ENCODE assay signal across 8 cellular contexts in the genomic region with DNA sequence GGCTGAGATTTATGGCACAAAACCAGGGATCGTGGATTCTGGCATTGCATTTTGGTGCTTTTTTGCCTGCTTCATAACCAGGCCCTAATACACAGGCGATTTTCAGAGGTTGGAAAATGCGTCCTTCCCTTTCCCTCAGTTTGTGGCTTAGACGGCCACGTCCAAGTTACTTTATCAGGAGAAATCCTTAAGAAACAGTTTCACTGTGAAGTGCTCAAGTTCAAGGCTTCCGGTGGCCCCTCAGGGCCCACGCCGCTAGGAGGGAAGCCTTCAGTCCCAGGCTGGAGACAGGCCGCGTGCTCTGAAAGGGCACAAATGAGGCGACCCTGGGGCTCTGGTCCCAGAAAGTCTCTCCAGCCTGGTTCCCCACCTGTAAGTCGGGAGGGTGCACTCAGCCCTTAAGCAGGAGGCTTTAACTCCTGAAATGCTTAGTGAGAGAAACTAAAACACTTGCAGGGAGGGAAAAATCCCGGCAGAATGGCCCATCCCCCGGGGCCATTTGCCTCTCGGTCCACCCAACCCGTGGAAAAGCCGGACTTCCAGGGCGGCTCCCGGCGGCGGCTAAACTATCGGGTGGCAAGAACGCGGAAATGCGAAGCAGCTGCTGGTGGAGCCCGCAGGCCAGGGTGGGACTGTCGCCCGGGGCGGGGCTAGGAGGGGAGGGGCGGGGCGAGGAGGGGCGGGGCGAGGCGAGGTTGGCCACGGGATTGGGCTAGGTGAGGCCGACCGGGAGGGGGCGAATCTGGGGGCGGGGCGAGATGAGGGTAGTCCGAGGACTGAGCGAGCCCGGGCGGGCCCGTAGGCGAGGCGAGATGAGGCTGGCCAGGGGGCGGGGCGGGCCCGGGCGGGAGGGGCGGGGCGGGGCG. TPM values are rescaled to one million over a fixed set of nuclear protein-coding genes. Genes with fewer than 3 reads are reported as not detected.
DNase-seq lines count a peak whose midpoint lies in the region; ATAC-seq and TF ChIP-seq lines count a peak whose summit lies in the region.

No MANE protein-coding gene starts in this region.

- peak overlapping the region; percentile 67 for H3K27ac Mint-ChIP-seq in activated T-helper 17 cell treated with anti-CD3 and anti-CD28 coated beads, Interleukin-2, amount 50 U/mL, for 72 hours
- peak overlapping the region; percentile 71 to 85 (median 83) for H3K27ac Mint-ChIP-seq in nephron

- peak; percentile 92 for ATAC-seq in activated T-helper 17 cell treated with anti-CD3 and anti-CD28 coated beads, Interleukin-2, amount 50 U/mL, for 72 hours (replicated peaks)

- no peak for TF ChIP-seq CTCF in nephron (IDR thresholded peaks at IDR 0.05; ENCODE audit: unreplicated experiment in 3 of 3)

- DNase-seq in ELF-1 (ENCODE audit: low read depth, low spot score) (peak; percentile 89), H4 (ENCODE audit: low spot score) (peak; percentile 79), LHCN-M2 (ENCODE audit: low read depth) (peak; percentile 92), RPMI7951 (ENCODE audit: low read depth) (peak; percentile 92), fibroblast of peridontal ligament (ENCODE audit: extremely low read depth) (peak; percentile 93)
- peak; percentile 100 for DNase-seq in stimulated activated naive CD4-positive, alpha-beta T cell treated with Interleukin-2 at 50 U/mL for 16 hours (lab: John Stamatoyannopoulos, UW)

- H3K4me1 Mint-ChIP-seq in activated T-helper 17 cell treated with anti-CD3 and anti-CD28 coated beads, Interleukin-2, amount 50 U/mL, for 72 hours, result peaks cover 5% of the 10 kb centered on the region
- H3K4me1 Mint-ChIP-seq in nephron, result peaks cover 5% of the 10 kb centered on the region

- peak overlapping the region; percentile 77 for H3K4me3 Mint-ChIP-seq in activated T-helper 17 cell treated with anti-CD3 and anti-CD28 coated beads, Interleukin-2, amount 50 U/mL, for 72 hours
- H3K4me3 Mint-ChIP-seq in nephron, result peak overlapping the region; percentile 80 to 84 (median 84)

- no peaks in the 10 kb centered on the region for H3K9me3 Mint-ChIP-seq in activated T-helper 17 cell treated with anti-CD3 and anti-CD28 coated beads, Interleukin-2, amount 50 U/mL, for 72 hours
- no peaks in the 10 kb centered on the region for H3K9me3 Mint-ChIP-seq in nephron

- H3K36me3 Mint-ChIP-seq in activated T-helper 17 cell treated with anti-CD3 and anti-CD28 coated beads, Interleukin-2, amount 50 U/mL, for 72 hours (ENCODE audit: low read depth), result no peaks in the 10 kb centered on the region
- H3K36me3 Mint-ChIP-seq in nephron (ENCODE audit: low read depth), result no peaks in the 10 kb centered on the region

- H3K27me3 Mint-ChIP-seq in activated T-helper 17 cell treated with anti-CD3 and anti-CD28 coated beads, Interleukin-2, amount 50 U/mL, for 72 hours, result no peaks in the 10 kb centered on the region
- peaks cover 32% of the 10 kb centered on the region for H3K27me3 Mint-ChIP-seq in nephron (ENCODE audit: low read depth)

RNA-seq across cellular contexts. Expression of a gene that starts 0.6 kb away (rescaled TPM):
- 16.1 and 23.0 TPM in 2 replicates for total RNA-seq in H4 (2014; rRNA removed; shearing (Covaris generic))
- 37.8 and 55.9 TPM in 2 replicates for total RNA-seq in LHCN-M2 (2014; rRNA removed)
- polyA plus RNA-seq in LHCN-M2 (2012), result 19.6 TPM
- total RNA-seq in RPMI7951 (2014; rRNA removed; shearing (Covaris generic)), result 34.5 and 41.3 TPM in 2 replicates
- 10 to 100 TPM in 1 of 2 donors, 1 to 10 TPM in 1; 8.4 to 11.9 TPM for total RNA-seq in activated T-helper 17 cell treated with anti-CD3 and anti-CD28 coated beads, Interleukin-2, amount 50 U/mL, for 72 hours

Comparison
In these comparisons a context has a peak if more than half of its experiments do, and no peak if none do; other contexts are left out.
1. Peak in every context shown above with its lines: DNase-seq and ATAC-seq.